1 cellular context compared by ENCODE assay signal in the genomic region with DNA sequence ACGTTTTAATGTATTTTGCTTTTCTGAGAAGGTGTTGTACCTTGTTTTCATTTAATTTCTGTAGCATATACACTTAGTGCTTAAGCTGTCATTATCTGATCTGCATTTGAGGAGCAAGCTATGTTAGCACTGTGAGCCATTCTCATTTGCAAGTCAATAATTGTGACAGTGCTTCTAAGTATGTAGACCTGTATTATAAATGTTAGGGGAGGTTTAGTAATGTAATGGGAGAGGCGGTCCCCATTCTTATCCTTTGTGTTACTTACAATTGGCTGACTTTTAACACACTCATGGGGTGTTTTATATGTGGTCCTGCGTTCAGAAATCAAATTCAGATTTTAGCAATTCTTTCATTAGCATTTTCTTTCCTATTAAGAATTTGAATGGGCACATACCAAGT.
TF ChIP-seq lines count a peak whose summit lies in the region.

No MANE protein-coding gene starts in this region.

TF ChIP-seq in neural cell, 6 proteins besides CTCF, POLR2A, EP300 and RAD21 (continued from another document):
- no peak for TF ChIP-seq REST (IDR thresholded peaks at IDR 0.05; ENCODE audit: borderline replicate concordance)
- no peak for TF ChIP-seq POLR2AphosphoS5 (IDR thresholded peaks at IDR 0.05)
- no peak for TF ChIP-seq EZH2 (IDR thresholded peaks at IDR 0.05; ENCODE audit: borderline replicate concordance, insufficient read depth, low read length, poor library complexity, severe bottlenecking)
